In genomic region chr12:112161711-112162110, GRCh38 we compare ENCODE assay signal across 20 cellular contexts. TPM values are rescaled to one million over a fixed set of nuclear protein-coding genes. Genes with fewer than 3 reads are reported as not detected.
DNase-seq lines count a peak whose midpoint lies in the region; ATAC-seq and TF ChIP-seq lines count a peak whose summit lies in the region.
"Had no signal": no experiment of that assay in that cellular context is flagged by ENCODE, and none has a peak within 500 bp of the region (broad histone marks: within the 10 kb centered on the region; RNA-seq: fewer than 3 reads in every experiment).

No MANE protein-coding gene starts in this region.

- no peak overlapping the region for H3K4me3 Mint-ChIP-seq in CD8-positive, alpha-beta T cell
- H3K4me3 Mint-ChIP-seq in endothelial cell (ENCODE audit: unreplicated experiment): peak overlapping the region; percentile 18
- H3K4me3 Mint-ChIP-seq: stimulated activated naive CD8-positive, alpha-beta T cell treated with anti-CD3 and anti-CD28 coated beads, Interleukin-15, Interleukin-2, amounts not matched to agents 100 ng/mL and 50 ng/mL, for 24 hours had no signal

- H3K36me3 Mint-ChIP-seq in CD8-positive, alpha-beta T cell: peaks cover 66% of the 10 kb centered on the region
- peaks cover 55% of the 10 kb centered on the region for H3K36me3 Mint-ChIP-seq in endothelial cell (ENCODE audit: low read depth, unreplicated experiment)

- H3K4me1 ChIP-seq in CD8-positive, alpha-beta T cell (ENCODE audit: insufficient read depth, low read length): peaks cover 18% of the 10 kb centered on the region
- H3K4me1 ChIP-seq: BE2C, breast epithelium, lower lobe of right lung, right lobe of liver had no signal

- H3K9me3 Mint-ChIP-seq in CD8-positive, alpha-beta T cell: peaks cover 23% of the 10 kb centered on the region
- no peaks in the 10 kb centered on the region for H3K9me3 Mint-ChIP-seq in endothelial cell (ENCODE audit: unreplicated experiment)

- H3K4me1 Mint-ChIP-seq in CD8-positive, alpha-beta T cell (ENCODE audit: low read depth): peaks cover 23% of the 10 kb centered on the region
- no peaks in the 10 kb centered on the region for H3K4me1 Mint-ChIP-seq in endothelial cell (ENCODE audit: unreplicated experiment)

- no peaks in the 10 kb centered on the region for H3K27me3 ChIP-seq in CD8-positive, alpha-beta T cell (ENCODE audit: insufficient read depth, low read length)
- H3K27me3 ChIP-seq: BE2C, breast epithelium, right lobe of liver had no signal

- peaks cover 11% of the 10 kb centered on the region for H3K36me3 ChIP-seq in CD8-positive, alpha-beta T cell (ENCODE audit: insufficient read depth, low read length)

- intact Hi-C loops in CD8-positive, alpha-beta T cell (cut with DNase I, micrococcal nuclease): no loop called here
- intact Hi-C loops in sciatic nerve (cut with DNase I): no loop called here

- no peak for DNase-seq in CD8-positive, alpha-beta T cell
- no peak for DNase-seq in RWPE1 (ENCODE audit: low spot score)
- no peak for DNase-seq in endothelial cell (ENCODE audit: low spot score)
- DNase-seq in sciatic nerve (ENCODE audit: low spot score): peak; percentile 30
- no peak for DNase-seq in activated effector memory CD4-positive, alpha-beta T cell treated with Interleukin-2 at 50 U/mL for 16 hours
- DNase-seq in COLO829 (ENCODE audit: low spot score): no peak
- DNase-seq: activated CD4-positive, alpha-beta T cell treated with anti-CD3 and anti-CD28 coated beads, Interleukin-2, amount 50 U/mL, for 4 hours; activated T-cell treated with anti-CD3 and anti-CD28 coated beads, Interleukin-2, amount 50 U/mL, for 48 hours; BE2C; effector CD8-positive, alpha-beta T cell; glutamatergic neuron; HCEC 1CT; lower lobe of right lung; NCI-H1417; NCI-H69; trophoblast cell had no signal

- no peak for TF ChIP-seq CTCF in CD8-positive, alpha-beta T cell (IDR thresholded peaks at IDR 0.05)
- TF ChIP-seq CTCF in RWPE1 (conservative IDR thresholded peaks at IDR 0.05; ENCODE audit: low read depth) (no peak), endothelial cell (IDR thresholded peaks at IDR 0.05; ENCODE audit: unreplicated experiment) (no peak)

- H3K27ac ChIP-seq in CD8-positive, alpha-beta T cell (ENCODE audit: low read depth, low read length): no peak overlapping the region
- peak overlapping the region; percentile 11; the same call in 1 of the 2 replicates for H3K27ac ChIP-seq in RWPE1
- H3K27ac ChIP-seq: breast epithelium, lower lobe of right lung, right lobe of liver had no signal

- H3K9me3 ChIP-seq in CD8-positive, alpha-beta T cell (ENCODE audit: low read length): peaks cover 18% of the 10 kb centered on the region
- H3K9me3 ChIP-seq: BE2C, lower lobe of right lung, right lobe of liver had no signal

- POLR2A ChIA-PET in CD8-positive, alpha-beta T cell (lab: Charles Lee): no interaction called here
- POLR2A ChIA-PET in RWPE1 (lab: Yijun Ruan, JAX; ENCODE audit: low non-redundant PET): no interaction called here

- ATAC-seq in CD8-positive, alpha-beta T cell: no peak
- ATAC-seq in sciatic nerve (no peak), HG02678 (IDR thresholded peaks at IDR 0.05; ENCODE audit: unreplicated experiment) (no peak)
- ATAC-seq: lower lobe of right lung had no signal

- peak overlapping the region; percentile 60 for H3K27ac Mint-ChIP-seq in CD8-positive, alpha-beta T cell
- no peak overlapping the region for H3K27ac Mint-ChIP-seq in endothelial cell (ENCODE audit: unreplicated experiment)
- H3K27ac Mint-ChIP-seq: stimulated activated naive CD8-positive, alpha-beta T cell treated with anti-CD3 and anti-CD28 coated beads, Interleukin-15, Interleukin-2, amounts not matched to agents 100 ng/mL and 50 ng/mL, for 24 hours had no signal

- no peak overlapping the region for H3K4me3 ChIP-seq in CD8-positive, alpha-beta T cell (ENCODE audit: low read depth, low read length)
- H3K4me3 ChIP-seq: breast epithelium, lower lobe of right lung, right lobe of liver had no signal

- H3K27me3 Mint-ChIP-seq in CD8-positive, alpha-beta T cell (ENCODE audit: low read depth): no peaks in the 10 kb centered on the region
- H3K27me3 Mint-ChIP-seq in endothelial cell (ENCODE audit: unreplicated experiment): no peaks in the 10 kb centered on the region
- H3K27me3 Mint-ChIP-seq: stimulated activated naive CD8-positive, alpha-beta T cell treated with anti-CD3 and anti-CD28 coated beads, Interleukin-15, Interleukin-2, amounts not matched to agents 100 ng/mL and 50 ng/mL, for 24 hours had no signal

- CTCF ChIA-PET in CD8-positive, alpha-beta T cell (lab: Charles Lee): no interaction called here
- CTCF ChIA-PET in RWPE1 (lab: Yijun Ruan, JAX): no interaction called here

RNA-seq across cellular contexts. Expression of gene TRAFD1, which starts 36.4 kb away (rescaled TPM):
- total RNA-seq in CD8-positive, alpha-beta T cell: 10 to 100 TPM; 21.1 to 25.4 TPM
- 38.8 TPM for total RNA-seq in endothelial cell (ENCODE audit: unreplicated experiment)
- 26.5 TPM for total RNA-seq in sciatic nerve

RNA-seq across cellular contexts. Expression of gene NAA25, which starts 53.1 kb away (rescaled TPM):
- total RNA-seq in CD8-positive, alpha-beta T cell: 10 to 100 TPM; 35.1 to 35.3 TPM
- total RNA-seq in endothelial cell (ENCODE audit: unreplicated experiment) (23.4 TPM), sciatic nerve (43.6 TPM)
